In the genomic region with DNA sequence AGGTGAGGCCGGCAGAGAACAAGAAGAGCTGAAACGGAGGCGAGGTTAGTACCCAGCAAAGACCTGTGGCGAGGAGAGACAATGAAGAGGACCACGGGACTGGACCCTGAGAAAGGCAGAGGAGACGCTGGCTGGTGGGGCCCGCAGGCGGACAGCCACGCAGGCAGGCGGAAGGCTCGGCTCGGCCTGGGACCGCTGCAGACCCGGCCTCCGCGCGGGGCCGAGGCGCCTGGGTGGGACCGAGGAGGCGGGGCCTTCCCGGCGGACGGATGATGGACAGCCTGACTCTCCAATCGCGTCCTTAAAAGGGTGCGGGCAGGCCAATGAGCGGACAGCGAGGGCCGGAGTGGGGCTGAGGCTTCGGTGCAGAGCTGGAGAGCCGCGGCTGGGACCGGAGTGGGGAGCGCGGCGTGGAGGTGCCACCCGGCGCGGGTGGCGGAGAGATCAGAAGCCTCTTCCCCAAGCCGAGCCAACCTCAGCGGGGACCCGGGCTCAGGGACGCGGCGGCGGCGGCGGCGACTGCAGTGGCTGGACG, we compare ENCODE assay signal across 7 cellular contexts.
A peak's percentile ranks its signal among the peaks of the same experiment; 100 is the strongest.
DNase-seq lines count a peak whose midpoint lies in the region; ATAC-seq and TF ChIP-seq lines count a peak whose summit lies in the region.

Gene MPZL1, plus strand, starts transcription at position 366 of the 535 bp plus-strand sequence. CDS start 170 bp downstream, outside the sequence.

- no peak for TF ChIP-seq CTCF in retinal pigment epithelial cell (conservative IDR thresholded peaks at IDR 0.05; ENCODE audit: low read depth, low read length)

- H3K4me3 ChIP-seq in retinal pigment epithelial cell (ENCODE audit: low read length) = peak within 1 kb of the TSS; percentile 67

- peak; percentile 78 for ATAC-seq in GM18508 (IDR thresholded peaks at IDR 0.05; ENCODE audit: insufficient read depth, unreplicated experiment)
- peak; percentile 91 for ATAC-seq in HG02943 (IDR thresholded peaks at IDR 0.05; ENCODE audit: low read depth, unreplicated experiment)

- DNase-seq in NCI-H187 (lab: John Stamatoyannopoulos, UW) = peak; percentile 93 to 98
- peak; percentile 90 for DNase-seq in T1000 (lab: John Stamatoyannopoulos, UW)
- peak; percentile 98 for DNase-seq in astrocyte of the hippocampus (ENCODE audit: low read depth, low spot score)
- peak; percentile 91 to 96 for DNase-seq in hippocampal formation (lab: John Stamatoyannopoulos, UW)
- DNase-seq in retinal pigment epithelial cell (ENCODE audit: low read depth) = peak; percentile 69

Comparison
In these comparisons a context has a peak if more than half of its experiments do, and no peak if none do; other contexts are left out.
1. Peak in every context shown above with its lines: DNase-seq, ATAC-seq and H3K4me3 ChIP-seq.